In genomic region chr7:47669178-47669878, GRCh38 we compare ENCODE assay signal across 8 cellular contexts.
DNase-seq lines count a peak whose midpoint lies in the region; ATAC-seq, FAIRE-seq and TF ChIP-seq lines count a peak whose summit lies in the region.

No MANE protein-coding gene starts in this region.

- H3K79me2 ChIP-seq in H9 (ENCODE audit: insufficient read depth, low read length): no peaks in the 10 kb centered on the region

- no peak overlapping the region for H3K18ac ChIP-seq in H9 (ENCODE audit: insufficient read length, low read depth, low read length)

- no peak overlapping the region for H2BK120ac ChIP-seq in H9 (ENCODE audit: low read depth, low read length, poor library complexity, severe bottlenecking)

- no peak overlapping the region for H2BK12ac ChIP-seq in H9 (ENCODE audit: insufficient read length, low read depth, low read length)

- no peak overlapping the region; a peak in 2 of 7 replicates for H3K27ac Mint-ChIP-seq in H9

- no peaks in the 10 kb centered on the region for H3K79me1 ChIP-seq in H9 (ENCODE audit: insufficient read depth, low read depth, low read length, poor library complexity, severe bottlenecking)

- H4K8ac ChIP-seq in H9 (replicated peaks; ENCODE audit: insufficient read length, low read depth, low read length): no peak overlapping the region

- no peaks in the 10 kb centered on the region for H4K20me1 ChIP-seq in H9 (ENCODE audit: control insufficient read depth, insufficient read depth, insufficient read length)

- H3K27me3 ChIP-seq in H9 (ENCODE audit: insufficient read depth, low read length): no peaks in the 10 kb centered on the region

- H3K9me3 Mint-ChIP-seq in H9: no peaks in the 10 kb centered on the region; a peak in 1 of 5 replicates

- no CpG with 5 or more reads among the region's 10 CpGs for WGBS in H9 (ENCODE audit: extremely low coverage, insufficient read length, low lambda C conversion rate)

- H3K27ac ChIP-seq in H9 (ENCODE audit: insufficient read length, low read depth, low read length): no peak overlapping the region

- H3K9me3 ChIP-seq in H9 (ENCODE audit: control insufficient read depth, low read depth, low read length): no peaks in the 10 kb centered on the region

- no peaks in the 10 kb centered on the region; a peak in 1 of 7 replicates for H3K36me3 Mint-ChIP-seq in H9 (ENCODE audit: insufficient read depth in 1 of 3, low read depth in 3 of 3)

- no peak for TF ChIP-seq CTCF in H9 (conservative IDR thresholded peaks at IDR 0.05)

- H3K4ac ChIP-seq in H9 (ENCODE audit: low read depth, low read length): no peak overlapping the region

- H3K4me1 Mint-ChIP-seq in H9: peaks cover 32 to 36% of the 10 kb centered on the region in 2 experiments

- no peak overlapping the region for H2BK15ac ChIP-seq in H9 (ENCODE audit: low read depth, low read length)

- DNase-seq in Ammon's horn (ENCODE audit: low spot score) (peak; percentile 71), GM19239 (ENCODE audit: insufficient read length, low spot score) (peak; percentile 69), RPMI7951 (ENCODE audit: low read depth) (peak; percentile 96), fibroblast of peridontal ligament (ENCODE audit: extremely low read depth) (peak; percentile 94), pons (ENCODE audit: low spot score) (peak; percentile 50), H9 (no peak), NCI-H2227 (lab: John Stamatoyannopoulos, UW; ENCODE audit: unreplicated experiment) (no peak)

- no peak overlapping the region for H3K9ac ChIP-seq in H9 (ENCODE audit: extremely low read depth, insufficient read length, low read length)

- peak; percentile 99 for FAIRE-seq in GM19239 (lab: Jason Lieb, UNC)

- H4K91ac ChIP-seq in H9 (ENCODE audit: insufficient read length, low read depth, low read length): no peak overlapping the region

- H3T11ph ChIP-seq in H9 (ENCODE audit: low read length): no peak overlapping the region

- H3K23ac ChIP-seq in H9 (ENCODE audit: insufficient read length, low read depth, low read length): no peak overlapping the region

- no peak overlapping the region for H3K56ac ChIP-seq in H9 (ENCODE audit: insufficient read length, low read depth, low read length)

- no peak overlapping the region for H3K4me3 Mint-ChIP-seq in H9

- H2AK5ac ChIP-seq in H9 (ENCODE audit: insufficient read length, low read length): no peak overlapping the region

- no peak overlapping the region for H3K14ac ChIP-seq in H9 (ENCODE audit: insufficient read depth, low read length)

- no peak overlapping the region for H3K4me2 ChIP-seq in H9 (ENCODE audit: insufficient read depth, insufficient read length, low read length)

- H2AFZ ChIP-seq in H9 (ENCODE audit: low read length): no peak overlapping the region

- no peak overlapping the region for H2BK5ac ChIP-seq in H9 (ENCODE audit: insufficient read length, low read length)

- no peak overlapping the region for H4K5ac ChIP-seq in H9 (ENCODE audit: insufficient read length, low read depth, low read length)

- H2BK20ac ChIP-seq in H9 (ENCODE audit: low read depth, low read length, poor library complexity, severe bottlenecking): no peak overlapping the region

- H3K23me2 ChIP-seq in H9 (ENCODE audit: insufficient read length, low read depth, low read length, poor library complexity, severe bottlenecking): no peaks in the 10 kb centered on the region

- peaks cover 4% of the 10 kb centered on the region for H3K27me3 Mint-ChIP-seq in H9 (ENCODE audit: low read depth)

- H3K4me1 ChIP-seq in H9 (ENCODE audit: insufficient read depth, low read length): peaks cover 12% of the 10 kb centered on the region

- peak; percentile 77 for ATAC-seq in HG03139 (IDR thresholded peaks at IDR 0.05; ENCODE audit: unreplicated experiment)

Comparison
In these comparisons a context has a peak if more than half of its experiments do, and no peak if none do; other contexts are left out.
1. DNase-seq: peak in Ammon's horn (single experiment), GM19239 (single experiment), RPMI7951 (single experiment), fibroblast of peridontal ligament (single experiment) and pons (single experiment); none in H9 (single experiment) and NCI-H2227 (single experiment).